10 cellular contexts compared by ENCODE assay signal in genomic region chr7:45872116-45873034, GRCh38. TPM values are rescaled to one million over a fixed set of nuclear protein-coding genes. Genes with fewer than 3 reads are reported as not detected.
DNase-seq lines count a peak whose midpoint lies in the region; ATAC-seq and TF ChIP-seq lines count a peak whose summit lies in the region.
"Had no signal": no experiment of that assay in that cellular context is flagged by ENCODE, and none has a peak within 500 bp of the region (broad histone marks: within the 10 kb centered on the region; RNA-seq: fewer than 3 reads in every experiment).

No MANE protein-coding gene starts in this region.

- H3K4ac ChIP-seq in IMR-90 (ENCODE audit: low read depth, low read length), result peak overlapping the region; percentile 39

- H2AFZ ChIP-seq in IMR-90 (replicated peaks; ENCODE audit: low read length, poor library complexity), result peak overlapping the region; percentile 72

- H3K27ac ChIP-seq in IMR-90 (ENCODE audit: insufficient read depth, low read length), result no peak overlapping the region
- H3K27ac ChIP-seq in lower lobe of right lung, result no peak overlapping the region

- peak overlapping the region; percentile 88; the same call in 2 of the 3 replicates for H2BK15ac ChIP-seq in IMR-90 (ENCODE audit: low read depth, low read length)

- DNase-seq in ELF-1 (ENCODE audit: low read depth, low spot score) (peak; percentile 43), IMR-90 (no peak), astrocyte of the spinal cord (ENCODE audit: low read depth, low spot score) (no peak), lower lobe of right lung (no peak), NCI-H2029 treated with DMSO at 0.1 percent for 48 hours (lab: John Stamatoyannopoulos, UW) (no peak)
- no peak for DNase-seq in stimulated activated CD4-positive, alpha-beta T cell treated with anti-CD3 and anti-CD28 coated beads, Interleukin-15, amount 100 ng/mL, for 24 hours
- DNase-seq: NK-92 treated with Interleukin-12 subunit alpha and Interleukin-12 subunit beta, amount 100 ng/mL, for 24 hours had no signal

- H3K23ac ChIP-seq in IMR-90 (ENCODE audit: low read depth, low read length), result no peak overlapping the region

- H2BK20ac ChIP-seq in IMR-90 (ENCODE audit: low read depth, low read length), result peak overlapping the region; percentile 59

- ATAC-seq in IMR-90 (ENCODE audit: low read depth), result 0 out of 2 replicates have a peak, but pooled peaks have one; percentile 22
- ATAC-seq in lower lobe of right lung, result peak in 1 of 2 donors; percentile 26
- ATAC-seq in HG03565 (IDR thresholded peaks at IDR 0.05; ENCODE audit: unreplicated experiment), result no peak
- no peak for ATAC-seq in GM18858 (IDR thresholded peaks at IDR 0.05; ENCODE audit: unreplicated experiment)

- H4K91ac ChIP-seq in IMR-90 (ENCODE audit: insufficient read depth, low read depth, low read length), result peak overlapping the region; percentile 3; the same call in 1 of the 2 replicates

- peak; percentile 17; the same call in 1 of the 2 replicates for TF ChIP-seq RAD21 in IMR-90 (IDR thresholded peaks at IDR 0.05; ENCODE audit: low read length)

- H4K20me1 ChIP-seq in IMR-90 (ENCODE audit: insufficient read depth, low read length), result no peaks in the 10 kb centered on the region

- no peak overlapping the region for H3K4me2 ChIP-seq in IMR-90 (ENCODE audit: low read depth, low read length)

- H2AK9ac ChIP-seq in IMR-90 (replicated peaks; ENCODE audit: low read depth, low read length, poor library complexity), result no peak overlapping the region

- WGBS in IMR-90 (ENCODE audit: extremely low coverage in 2 of 2, insufficient read length in 1 of 2), 2 experiments, result 76% methylated on average over 7 of the region's 10 CpGs; no CpG with 5 or more reads in 1 of the 2 experiments

- no peak overlapping the region for H4K5ac ChIP-seq in IMR-90 (ENCODE audit: low read depth, low read length)

- H3K79me1 ChIP-seq in IMR-90 (ENCODE audit: low read depth in 1 of 2, low read length in 2 of 2), result no peaks in the 10 kb centered on the region

- H2BK5ac ChIP-seq in IMR-90 (ENCODE audit: low read depth, low read length, poor library complexity, severe bottlenecking), result no peak overlapping the region

- TF ChIP-seq CTCF in IMR-90 (conservative IDR thresholded peaks at IDR 0.05; ENCODE audit: low read depth, low read length) (peak; percentile 43), astrocyte of the spinal cord (IDR thresholded peaks at IDR 0.05; ENCODE audit: low read depth, low read length) (peak; percentile 64), lower lobe of right lung (IDR thresholded peaks at IDR 0.05) (peak; percentile 19)

- dilution Hi-C loops in IMR-90 (cut with HindIII; ENCODE audit: low sequenced_read_pairs, unreplicated experiment), result no loop called here

- H3K9me3 ChIP-seq in IMR-90 (ENCODE audit: control insufficient read depth, insufficient read depth, low read length), result no peaks in the 10 kb centered on the region
- peaks cover 7% of the 10 kb centered on the region for H3K9me3 ChIP-seq in lower lobe of right lung

- peak overlapping the region; percentile 68; the same call in 1 of the 2 replicates for H2AK5ac ChIP-seq in IMR-90 (ENCODE audit: low read depth, low read length)

- CTCF ChIA-PET in IMR-90 (lab: Yijun Ruan, JAX), result interaction anchor here (0.6 to 0.9 kb wide), 2 partner anchors 341 to 758 kb away, joined by 3 to 4 read pairs; no protein-coding TSS in a partner anchor

- H3K56ac ChIP-seq in IMR-90 (ENCODE audit: extremely low read depth, insufficient read depth, low read length), result no peak overlapping the region

- H3K4me3 ChIP-seq in IMR-90 (ENCODE audit: insufficient read depth, low read depth, low read length), result no peak overlapping the region
- no peak overlapping the region for H3K4me3 ChIP-seq in astrocyte of the spinal cord (ENCODE audit: low read depth, low read length)
- no peak overlapping the region for H3K4me3 ChIP-seq in lower lobe of right lung

- 0 out of 2 replicates have a peak overlapping the region, but pooled peaks have one; percentile 21 for H3K14ac ChIP-seq in IMR-90 (replicated peaks; ENCODE audit: low read depth, low read length)

- no peak for TF ChIP-seq POLR2A in IMR-90 (IDR thresholded peaks at IDR 0.05; ENCODE audit: low read depth, low read length)

- POLR2A ChIA-PET in IMR-90 (lab: Charles Lee; ENCODE audit: unreplicated experiment), result no interaction called here

- H3K9ac ChIP-seq in IMR-90 (ENCODE audit: low read depth, low read length), result no peak overlapping the region

- H2BK120ac ChIP-seq in IMR-90 (ENCODE audit: low read depth, low read length), result peak overlapping the region; percentile 56; the same call in 1 of the 2 replicates

- H3K27me3 ChIP-seq in IMR-90 (ENCODE audit: control insufficient read depth, insufficient read depth, low read length), result no peaks in the 10 kb centered on the region
- no peaks in the 10 kb centered on the region for H3K27me3 ChIP-seq in lower lobe of right lung (ENCODE audit: low read depth)

- H3K4me1 ChIP-seq in IMR-90 (ENCODE audit: control insufficient read depth, insufficient read depth, low read length) (peaks cover 6% of the 10 kb centered on the region), lower lobe of right lung (no peaks in the 10 kb centered on the region)

- peaks cover 18% of the 10 kb centered on the region for H3K9me1 ChIP-seq in IMR-90 (ENCODE audit: insufficient read depth, low read length)

- intact Hi-C loops in IMR-90 (cut with micrococcal nuclease), result no loop called here
- intact Hi-C loops in lower lobe of right lung (cut with DNase I), result no loop called here

- H3K18ac ChIP-seq in IMR-90 (ENCODE audit: low read depth, low read length), result no peak overlapping the region

- no TSS peak for BruUV-seq in IMR-90 (replicated peaks; lab: Mats Ljungman, UMichigan)

- H3K36me3 ChIP-seq in IMR-90 (ENCODE audit: control insufficient read depth, insufficient read depth, low read length), result no peaks in the 10 kb centered on the region
- H3K36me3 ChIP-seq in lower lobe of right lung, result no peaks in the 10 kb centered on the region

- in situ Hi-C loops in IMR-90 (cut with MboI; ENCODE audit: low sequenced_read_pairs), result loop anchor here (25.0 kb wide), 1 partner anchor 210 kb away; no protein-coding TSS in a partner anchor
- in situ Hi-C loops in astrocyte of the spinal cord (cut with HindIII; ENCODE audit: low sequenced_read_pairs), result no loop called here

- no peak overlapping the region for H4K8ac ChIP-seq in IMR-90 (ENCODE audit: low read depth in 2 of 2, low read length in 2 of 2)

TF ChIP-seq in IMR-90, 13 proteins besides CTCF, POLR2A, EP300 and RAD21:
- no peak for TF ChIP-seq MXI1 (IDR thresholded peaks at IDR 0.05; ENCODE audit: borderline replicate concordance, low read depth, low read length)

RNA-seq across cellular contexts. Expression of gene CCDC201, which starts 0.5 kb away (rescaled TPM):
- total RNA-seq in IMR-90 (2012; rRNA removed), result not detected in 2 replicates
- polyA plus RNA-seq in IMR-90 (2012; rRNA removed), result not detected in 2 replicates
- polyA plus RNA-seq in IMR-90 (2012; cell fraction: cytosol; rRNA removed), result not detected in 2 replicates
- not detected in 2 replicates for polyA plus RNA-seq in IMR-90 (2012; cell fraction: nucleus; rRNA removed; ENCODE audit: low replicate concordance)
- not detected for total RNA-seq in lower lobe of right lung
- total RNA-seq: posterior vena cava had no signal

RNA-seq across cellular contexts. Expression of gene IGFBP1, which starts 15.9 kb away (rescaled TPM):
- total RNA-seq in IMR-90 (2012; rRNA removed), result not detected in 2 replicates
- polyA plus RNA-seq in IMR-90 (2012; rRNA removed), result not detected in 2 replicates
- polyA plus RNA-seq in IMR-90 (2012; cell fraction: cytosol; rRNA removed), result 0.07 TPM in 1 of 2 replicates, not detected in the other
- polyA plus RNA-seq in IMR-90 (2012; cell fraction: nucleus; rRNA removed; ENCODE audit: low replicate concordance), result 0.05 and 0.18 TPM in 2 replicates
- total RNA-seq in lower lobe of right lung, result not detected
- total RNA-seq: posterior vena cava had no signal

RNA-seq across cellular contexts. Expression of gene IGFBP3, which starts 48.7 kb away (rescaled TPM):
- total RNA-seq in IMR-90 (2012; rRNA removed) (272 and 308 TPM in 2 replicates), lower lobe of right lung (32.2 TPM)
- 601 and 692 TPM in 2 replicates for polyA plus RNA-seq in IMR-90 (2012; rRNA removed)
- polyA plus RNA-seq in IMR-90 (2012; cell fraction: cytosol; rRNA removed), result 282 and 675 TPM in 2 replicates
- 407 and 421 TPM in 2 replicates for polyA plus RNA-seq in IMR-90 (2012; cell fraction: nucleus; rRNA removed; ENCODE audit: low replicate concordance)
